Comparison of ENCODE assay signal across 14 cellular contexts in the genomic region with DNA sequence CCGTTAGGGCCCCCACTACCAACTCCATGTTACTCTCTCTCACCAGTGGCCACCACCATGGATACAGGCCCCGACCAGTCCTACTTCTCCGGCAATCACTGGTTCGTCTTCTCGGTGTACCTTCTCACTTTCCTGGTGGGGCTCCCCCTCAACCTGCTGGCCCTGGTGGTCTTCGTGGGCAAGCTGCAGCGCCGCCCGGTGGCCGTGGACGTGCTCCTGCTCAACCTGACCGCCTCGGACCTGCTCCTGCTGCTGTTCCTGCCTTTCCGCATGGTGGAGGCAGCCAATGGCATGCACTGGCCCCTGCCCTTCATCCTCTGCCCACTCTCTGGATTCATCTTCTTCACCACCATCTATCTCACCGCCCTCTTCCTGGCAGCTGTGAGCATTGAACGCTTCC. TPM values are rescaled to one million over a fixed set of nuclear protein-coding genes. Genes with fewer than 3 reads are reported as not detected.
"Had no signal": no experiment of that assay in that cellular context is flagged by ENCODE, and none has a peak within 500 bp of the region (broad histone marks: within the 10 kb centered on the region; RNA-seq: fewer than 3 reads in every experiment).

No MANE protein-coding gene starts in this region.

RNA-seq across cellular contexts. Expression of a gene that starts 0.6 kb away (rescaled TPM):
- total RNA-seq: chondrocyte, esophagus mucosa, fibroblast of lung, frontal cortex, glomerular endothelial cell, kidney epithelial cell, left colon had no signal
- polyA plus RNA-seq: fibroblast of lung, liver had no signal

RNA-seq across cellular contexts. Expression of a gene that starts 11.1 kb away (rescaled TPM):
- total RNA-seq: chondrocyte, esophagus mucosa, fibroblast of lung, frontal cortex, glomerular endothelial cell, heart left ventricle, liver, lung microvascular endothelial cell, omental fat pad, psoas muscle, right lobe of liver, temporal lobe had no signal
- polyA plus RNA-seq: fibroblast of lung, heart left ventricle, liver, psoas muscle had no signal

RNA-seq across cellular contexts. Expression of a gene that starts 12.0 kb away (rescaled TPM):
- total RNA-seq: chondrocyte, esophagus mucosa, fibroblast of lung, frontal cortex, glomerular endothelial cell, heart left ventricle, kidney epithelial cell, left colon, liver, lung microvascular endothelial cell, psoas muscle, right lobe of liver, temporal lobe had no signal
- polyA plus RNA-seq: fibroblast of lung, heart left ventricle, liver, psoas muscle had no signal

RNA-seq across cellular contexts. Expression of a gene that starts 29.8 kb away (rescaled TPM):
- total RNA-seq: chondrocyte, frontal cortex, lung microvascular endothelial cell, temporal lobe had no signal
